In the genomic region with DNA sequence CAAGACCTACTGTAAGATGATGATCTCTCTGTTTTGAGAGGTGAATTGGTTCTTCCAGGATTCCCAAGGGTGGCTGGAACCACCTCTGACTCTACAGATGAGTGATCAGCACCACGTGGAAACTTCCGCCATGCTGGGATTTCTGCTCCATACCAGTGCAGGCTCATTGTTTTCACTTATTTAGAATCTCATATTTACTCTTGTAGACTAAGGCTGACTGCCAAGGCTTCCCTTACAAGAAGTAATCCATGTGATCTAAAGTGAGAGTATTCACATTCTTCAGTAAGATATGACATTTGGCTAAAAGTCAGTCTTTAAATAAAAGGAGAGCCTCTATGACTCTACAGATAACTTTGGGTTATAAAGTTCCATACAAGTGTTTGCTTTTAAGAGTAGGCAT, we compare ENCODE assay signal across 29 cellular contexts.
"Had no signal": no experiment of that assay in that cellular context is flagged by ENCODE, and none has a peak within 500 bp of the region (broad histone marks: within the 10 kb centered on the region; RNA-seq: fewer than 3 reads in every experiment).

No MANE protein-coding gene starts in this region.

- H3K4me3 ChIP-seq: ascending aorta, right lobe of liver, skin epidermis, suprapubic skin, transverse colon had no signal

- DNase-seq: activated CD4-positive, alpha-beta memory T cell treated with anti-CD3 and anti-CD28 coated beads for 36 hours; activated CD4-positive, alpha-beta T cell treated with anti-CD3 and anti-CD28 coated beads for 48 hours; activated CD8-positive, alpha-beta memory T cell treated with anti-CD3 and anti-CD28 coated beads, Interleukin-2, amount 50 U/mL, for 4 hours; activated effector memory CD4-positive, alpha-beta T cell treated with anti-CD3 and anti-CD28 coated beads, Interleukin-2, amount 50 U/mL, for 16 hours; activated naive CD4-positive, alpha-beta T cell treated with anti-CD3 and anti-CD28 coated beads for 36 hours; activated naive CD8-positive, alpha-beta T cell treated with anti-CD3 and anti-CD28 coated beads for 36 hours; activated T-cell treated with anti-CD3 and anti-CD28 coated beads, Interleukin-2, amount 50 U/mL, for 1 hour; dermis blood vessel endothelial cell; effector memory CD4-positive, alpha-beta T cell; foreskin fibroblast; head of caudate nucleus; hippocampal formation; kidney; left colon; midbrain; naive thymus-derived CD8-positive, alpha-beta T cell; right lobe of liver; stimulated activated CD4-positive, alpha-beta T cell treated with anti-CD3 and anti-CD28 coated beads, Interleukin-12 subunit alpha, Interleukin-12 subunit beta, amount 100 ng/mL, for 4 hours; stimulated activated CD4-positive, alpha-beta T cell treated with anti-CD3 and anti-CD28 coated beads, Interleukin-4, amount 100 ng/mL, for 24 hours; transverse colon had no signal

- H3K9me3 ChIP-seq: ascending aorta, right lobe of liver, suprapubic skin, transverse colon had no signal

- H3K36me3 Mint-ChIP-seq: activated CD4-positive, alpha-beta memory T cell treated with anti-CD3 and anti-CD28 coated beads for 36 hours; activated naive CD8-positive, alpha-beta T cell treated with anti-CD3 and anti-CD28 coated beads for 36 hours; memory B cell; naive thymus-derived CD8-positive, alpha-beta T cell; stimulated activated effector memory CD8-positive, alpha-beta T cell treated with anti-CD3 and anti-CD28 coated beads, Interleukin-12 subunit alpha, Interleukin-12 subunit beta, amount 100 ng/mL, for 72 hours had no signal

- H3K36me3 ChIP-seq: ascending aorta, right lobe of liver, suprapubic skin, transverse colon had no signal

- H3K27ac Mint-ChIP-seq: activated CD4-positive, alpha-beta memory T cell treated with anti-CD3 and anti-CD28 coated beads for 36 hours; activated naive CD4-positive, alpha-beta T cell treated with anti-CD3 and anti-CD28 coated beads for 36 hours; activated naive CD8-positive, alpha-beta T cell treated with anti-CD3 and anti-CD28 coated beads for 36 hours; activated T-helper 1 cell treated with anti-CD3 and anti-CD28 coated beads, Interleukin-12 subunit alpha, Interleukin-12 subunit beta, Interleukin-2, Interleukin-4 antibody, amounts not matched to agents 30 ng/mL and 10 ng/mL and 1 ng/mL, durations not matched to agents 14 hours and 24 hours and 36 hours; memory B cell; naive thymus-derived CD8-positive, alpha-beta T cell; stimulated activated effector memory CD8-positive, alpha-beta T cell treated with anti-CD3 and anti-CD28 coated beads, Interleukin-12 subunit alpha, Interleukin-12 subunit beta, amount 100 ng/mL, for 72 hours had no signal

- H3K4me1 ChIP-seq: suprapubic skin, transverse colon had no signal

- ATAC-seq: activated CD4-positive, CD25-positive, alpha-beta regulatory T cell treated with anti-CD3 and anti-CD28 coated beads, Interleukin-2, amount 50 U/mL, for 24 hours; left colon; naive thymus-derived CD8-positive, alpha-beta T cell; right lobe of liver; stimulated activated effector memory CD8-positive, alpha-beta T cell treated with anti-CD3 and anti-CD28 coated beads, Interleukin-12 subunit alpha, Interleukin-12 subunit beta, amount 100 ng/mL, for 72 hours had no signal

- H3K4me1 Mint-ChIP-seq: activated naive CD8-positive, alpha-beta T cell treated with anti-CD3 and anti-CD28 coated beads for 36 hours; central memory CD8-positive, alpha-beta T cell; memory B cell; naive thymus-derived CD8-positive, alpha-beta T cell; stimulated activated effector memory CD8-positive, alpha-beta T cell treated with anti-CD3 and anti-CD28 coated beads, Interleukin-12 subunit alpha, Interleukin-12 subunit beta, amount 100 ng/mL, for 72 hours had no signal

- H3K27me3 ChIP-seq: ascending aorta, right lobe of liver, suprapubic skin, transverse colon had no signal

- H3K9me3 Mint-ChIP-seq: activated CD4-positive, alpha-beta memory T cell treated with anti-CD3 and anti-CD28 coated beads for 36 hours; activated naive CD4-positive, alpha-beta T cell treated with anti-CD3 and anti-CD28 coated beads for 36 hours; activated naive CD8-positive, alpha-beta T cell treated with anti-CD3 and anti-CD28 coated beads for 36 hours; activated T-helper 1 cell treated with anti-CD3 and anti-CD28 coated beads, Interleukin-12 subunit alpha, Interleukin-12 subunit beta, Interleukin-2, Interleukin-4 antibody, amounts not matched to agents 30 ng/mL and 10 ng/mL and 1 ng/mL, durations not matched to agents 14 hours and 24 hours and 36 hours; central memory CD8-positive, alpha-beta T cell; naive thymus-derived CD8-positive, alpha-beta T cell had no signal

- H3K27ac ChIP-seq: ascending aorta, right lobe of liver, skin epidermis, suprapubic skin, transverse colon, VCaP had no signal

- H3K4me3 Mint-ChIP-seq: activated CD4-positive, alpha-beta memory T cell treated with anti-CD3 and anti-CD28 coated beads for 36 hours; activated naive CD4-positive, alpha-beta T cell treated with anti-CD3 and anti-CD28 coated beads for 36 hours; activated naive CD8-positive, alpha-beta T cell treated with anti-CD3 and anti-CD28 coated beads for 36 hours; activated T-helper 1 cell treated with anti-CD3 and anti-CD28 coated beads, Interleukin-12 subunit alpha, Interleukin-12 subunit beta, Interleukin-2, Interleukin-4 antibody, amounts not matched to agents 30 ng/mL and 10 ng/mL and 1 ng/mL, durations not matched to agents 14 hours and 24 hours and 36 hours; central memory CD8-positive, alpha-beta T cell; memory B cell; naive thymus-derived CD8-positive, alpha-beta T cell; stimulated activated effector memory CD8-positive, alpha-beta T cell treated with anti-CD3 and anti-CD28 coated beads, Interleukin-12 subunit alpha, Interleukin-12 subunit beta, amount 100 ng/mL, for 72 hours had no signal

- H3K27me3 Mint-ChIP-seq: activated CD4-positive, alpha-beta memory T cell treated with anti-CD3 and anti-CD28 coated beads for 36 hours; activated naive CD8-positive, alpha-beta T cell treated with anti-CD3 and anti-CD28 coated beads for 36 hours; central memory CD8-positive, alpha-beta T cell had no signal
